Comparison of ENCODE assay signal across 8 cellular contexts in genomic region chr9:92324451-92324850, GRCh38. TPM values are rescaled to one million over a fixed set of nuclear protein-coding genes. Genes with fewer than 3 reads are reported as not detected.
DNase-seq lines count a peak whose midpoint lies in the region; ATAC-seq and TF ChIP-seq lines count a peak whose summit lies in the region.

No MANE protein-coding gene starts in this region.

- H3K9me3 ChIP-seq in duodenal mucosa (ENCODE audit: control insufficient read depth in 1 of 2, low read length in 2 of 2): no peaks in the 10 kb centered on the region

- DNase-seq in NAMALWA (ENCODE audit: low spot score) (peak; percentile 27), nephron progenitor cell (no peak), mucosa of gallbladder (ENCODE audit: low spot score) (no peak), NCI-H2081 treated with DMSO at 0.1 percent for 48 hours (lab: John Stamatoyannopoulos, UW) (no peak), HEK293T (ENCODE audit: extremely low spot score) (no peak)

- H3K27ac ChIP-seq in C4-2B: peak overlapping the region; percentile 97
- no peak overlapping the region for H3K27ac ChIP-seq in duodenal mucosa (ENCODE audit: low read depth, low read length)

- CTCF ChIA-PET in HEK293T (lab: Yijun Ruan, JAX): no interaction called here

- H3K36me3 ChIP-seq in duodenal mucosa (ENCODE audit: control insufficient read depth in 1 of 2, insufficient read depth in 2 of 2, low read length in 2 of 2): peaks cover 14 to 26% of the 10 kb centered on the region in 2 donors

- ATAC-seq in HG03565 (IDR thresholded peaks at IDR 0.05; ENCODE audit: unreplicated experiment): no peak

- no peaks in the 10 kb centered on the region for H3K9me3 Mint-ChIP-seq in nephron progenitor cell

- peak overlapping the region; percentile 100 for H3K27ac Mint-ChIP-seq in nephron progenitor cell

- H3K27me3 ChIP-seq in duodenal mucosa (ENCODE audit: control insufficient read depth in 1 of 2, insufficient read depth in 2 of 2, low read length in 2 of 2): no peaks in the 10 kb centered on the region

- H3K36me3 Mint-ChIP-seq in nephron progenitor cell (ENCODE audit: low read depth): peaks cover 28% of the 10 kb centered on the region

- H3K9ac ChIP-seq in duodenal mucosa (ENCODE audit: low read depth in 1 of 2, low read length in 2 of 2): peak overlapping the region; percentile 78 to 91

- H3K27me3 Mint-ChIP-seq in nephron progenitor cell (ENCODE audit: low read depth, poor library complexity): no peaks in the 10 kb centered on the region

- POLR2A ChIA-PET in HEK293T (lab: Yijun Ruan, JAX): interaction anchor here (0.9 to 2.3 kb wide), 5 partner anchors 10 to 115 kb away, joined by 3 to 8 read pairs (median 4); no protein-coding TSS in a partner anchor

- H3K4me1 Mint-ChIP-seq in nephron progenitor cell: peaks cover 25% of the 10 kb centered on the region

- H3K4me3 Mint-ChIP-seq in nephron progenitor cell: peak overlapping the region; percentile 97

- TF ChIP-seq CTCF in C4-2B (conservative IDR thresholded peaks at IDR 0.05) (no peak), nephron progenitor cell (IDR thresholded peaks at IDR 0.05) (no peak)

- H3K4me1 ChIP-seq in duodenal mucosa (ENCODE audit: control insufficient read depth in 1 of 2, insufficient read depth in 2 of 2, low read length in 2 of 2): peaks cover 18 to 22% of the 10 kb centered on the region in 2 donors

- H3K4me3 ChIP-seq in duodenal mucosa (ENCODE audit: low read depth in 1 of 2, low read length in 2 of 2): peak overlapping the region; percentile 96 to 99

TF ChIP-seq in HEK293T, 16 proteins besides CTCF, POLR2A, EP300 and RAD21:
- TF ChIP-seq BHLHE40 (IDR thresholded peaks at IDR 0.05; ENCODE audit: borderline replicate concordance) (no peak), PKNOX1 (IDR thresholded peaks at IDR 0.05) (no peak), NFRKB (IDR thresholded peaks at IDR 0.05) (no peak), LEF1 (IDR thresholded peaks at IDR 0.05; ENCODE audit: borderline replicate concordance) (no peak), SUZ12 (IDR thresholded peaks at IDR 0.05) (no peak)

RNA-seq across cellular contexts. Expression of gene NOL8, which starts 0.7 kb away (rescaled TPM):
- total RNA-seq in mucosa of gallbladder: 25.1 TPM

RNA-seq across cellular contexts. Expression of gene CENPP, which starts 1.3 kb away (rescaled TPM):
- 2.3 TPM for total RNA-seq in mucosa of gallbladder

RNA-seq across cellular contexts. Expression of gene IARS1, which starts 31.0 kb away (rescaled TPM):
- total RNA-seq in mucosa of gallbladder: 56.7 TPM
